ENCODE assay signal across 17 cellular contexts in the genomic region with DNA sequence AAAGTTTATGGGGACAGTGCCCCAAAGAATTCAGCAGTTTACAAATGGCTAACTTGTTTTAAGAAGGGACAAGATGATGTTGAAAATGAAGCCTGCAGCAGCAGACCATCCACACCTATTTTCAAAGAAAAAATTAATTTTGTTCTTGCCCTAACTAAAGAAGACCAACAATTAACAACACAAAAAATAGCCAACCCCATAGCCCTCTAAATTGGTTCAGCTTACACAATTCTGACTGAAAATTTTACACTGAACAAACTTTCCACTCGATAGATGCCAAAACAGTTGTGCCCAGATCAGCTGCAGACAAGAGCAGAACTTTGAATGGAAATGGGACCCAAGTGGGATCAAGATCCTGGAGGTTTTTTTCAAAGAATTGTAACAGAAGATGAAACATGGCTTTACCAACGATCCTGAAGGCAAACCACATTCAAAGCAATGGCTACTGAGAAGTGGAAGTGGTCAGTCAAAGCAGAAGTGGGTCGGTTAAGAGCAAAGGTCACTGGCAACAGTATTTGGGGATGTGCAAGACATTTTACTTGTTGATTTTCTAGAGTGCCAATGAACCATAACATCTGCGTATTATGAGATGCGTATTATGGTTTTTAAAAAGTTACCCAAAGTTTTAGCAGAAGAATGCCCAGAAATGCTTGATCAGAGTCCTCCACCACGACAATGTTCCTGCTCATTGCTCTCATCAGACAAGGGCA. TPM values are rescaled to one million over a fixed set of nuclear protein-coding genes. Genes with fewer than 3 reads are reported as not detected.
DNase-seq lines count a peak whose midpoint lies in the region; ATAC-seq and TF ChIP-seq lines count a peak whose summit lies in the region.
"Had no signal": no experiment of that assay in that cellular context is flagged by ENCODE, and none has a peak within 500 bp of the region (broad histone marks: within the 10 kb centered on the region; RNA-seq: fewer than 3 reads in every experiment).

No MANE protein-coding gene starts in this region.

- no peak overlapping the region for H3K4me3 ChIP-seq in upper lobe of right lung
- H3K4me3 ChIP-seq in suprapubic skin = no peak overlapping the region
- H3K4me3 ChIP-seq: skin epidermis, tibial nerve had no signal

- no peaks in the 10 kb centered on the region for H3K4me1 ChIP-seq in upper lobe of right lung
- H3K4me1 ChIP-seq in suprapubic skin = no peaks in the 10 kb centered on the region
- H3K4me1 ChIP-seq: Caco-2, tibial nerve had no signal

- no peak for TF ChIP-seq POLR2A in suprapubic skin (IDR thresholded peaks at IDR 0.05)

- peak; percentile 60 for ATAC-seq in HG02885 (IDR thresholded peaks at IDR 0.05; ENCODE audit: poor library complexity, unreplicated experiment)
- ATAC-seq in upper lobe of right lung = peak; percentile 86
- no peak for ATAC-seq in GM18519 (IDR thresholded peaks at IDR 0.05; ENCODE audit: low FRiP score, unreplicated experiment)
- ATAC-seq: activated CD8-positive, alpha-beta memory T cell treated with anti-CD3 and anti-CD28 coated beads, Interleukin-2, amount 10 ng/mL, durations not matched to agents 7 days and 5 days had no signal

- H3K9me3 ChIP-seq in upper lobe of right lung = no peaks in the 10 kb centered on the region
- H3K9me3 ChIP-seq in suprapubic skin = no peaks in the 10 kb centered on the region
- H3K9me3 ChIP-seq: Caco-2 had no signal

- intact Hi-C loops in upper lobe of right lung (cut with DNase I) = no loop called here

- peaks cover 32% of the 10 kb centered on the region for H3K36me3 ChIP-seq in upper lobe of right lung
- H3K36me3 ChIP-seq in suprapubic skin = peaks cover 26% of the 10 kb centered on the region

- TF ChIP-seq CTCF in upper lobe of right lung (IDR thresholded peaks at IDR 0.05) (no peak), suprapubic skin (IDR thresholded peaks at IDR 0.05) (no peak)

- WGBS in suprapubic skin = 84% methylated on average over 6 of the region's 6 CpGs

- H3K27ac ChIP-seq in upper lobe of right lung (no peak overlapping the region), suprapubic skin (no peak overlapping the region)
- H3K27ac ChIP-seq: 22Rv1, skin epidermis, tibial nerve had no signal

- no peak for TF ChIP-seq EP300 in suprapubic skin (IDR thresholded peaks at IDR 0.05)

- H3K27me3 ChIP-seq in upper lobe of right lung (no peaks in the 10 kb centered on the region), suprapubic skin (no peaks in the 10 kb centered on the region)
- H3K27me3 ChIP-seq: tibial nerve had no signal

- DNase-seq in SIG-M5 treated with dmso at 0.1 percent for 504 hours (lab: John Stamatoyannopoulos, UW; ENCODE audit: unreplicated experiment) = peak; percentile 23
- no peak for DNase-seq in SIG-M5 (lab: John Stamatoyannopoulos, UW)
- DNase-seq in SKM-1 (lab: John Stamatoyannopoulos, UW; ENCODE audit: unreplicated experiment) = peak; percentile 52
- DNase-seq in upper lobe of right lung = no peak
- no peak for DNase-seq in suprapubic skin (ENCODE audit: low spot score in 2 of 2)
- DNase-seq in stimulated activated CD4-positive, alpha-beta T cell treated with anti-CD3 and anti-CD28 coated beads, Interleukin-4, amount 100 ng/mL, for 1 hour = no peak
- DNase-seq: activated CD8-positive, alpha-beta memory T cell treated with anti-CD3 and anti-CD28 coated beads, Interleukin-2, amount 10 ng/mL, durations not matched to agents 7 days and 5 days; Caco-2; central memory CD4-positive, alpha-beta T cell; nephron progenitor cell; RPMI8226 had no signal

RNA-seq across cellular contexts. Expression of a gene that starts 30.0 kb away (rescaled TPM):
- total RNA-seq in upper lobe of right lung (55.6 TPM), suprapubic skin (10 to 100 TPM; 46.5 to 65.6 (median 60.2) TPM)

RNA-seq across cellular contexts. Expression of a gene that starts 30.3 kb away (rescaled TPM):
- total RNA-seq in upper lobe of right lung (114 TPM), suprapubic skin (10 to 100 TPM; 40.6 to 54.3 (median 41.5) TPM)

RNA-seq across cellular contexts. Expression of a gene that starts 56.1 kb away (rescaled TPM):
- 0.41 TPM for total RNA-seq in upper lobe of right lung
- 1 to 10 TPM; 1.2 to 3.5 (median 2.3) TPM for total RNA-seq in suprapubic skin
- total RNA-seq: NCI-H460, tibial nerve had no signal

Comparison
In these comparisons a context has a peak if more than half of its experiments do, and no peak if none do; other contexts are left out.
1. DNase-seq: peak in SIG-M5 treated with dmso at 0.1 percent for 504 hours (single experiment) and SKM-1 (single experiment); none in SIG-M5 (single experiment), upper lobe of right lung (single experiment), suprapubic skin (0 of 2) and stimulated activated CD4-positive, alpha-beta T cell treated with anti-CD3 and anti-CD28 coated beads, Interleukin-4, amount 100 ng/mL, for 1 hour (single experiment).